Comparison of ENCODE assay signal across 8 cellular contexts in genomic region chr20:62622877-62623487, GRCh38. TPM values are rescaled to one million over a fixed set of nuclear protein-coding genes. Genes with fewer than 3 reads are reported as not detected.
DNase-seq lines count a peak whose midpoint lies in the region; ATAC-seq and TF ChIP-seq lines count a peak whose summit lies in the region.

No MANE protein-coding gene starts in this region.

- no peaks in the 10 kb centered on the region for H3K36me3 Mint-ChIP-seq in naive B cell

- H3K27ac Mint-ChIP-seq in naive B cell = peak overlapping the region; percentile 76 to 97 (median 95)

- ATAC-seq in Right ventricle myocardium inferior = peak; percentile 0
- ATAC-seq in naive B cell (ENCODE audit: low read depth in 2 of 2) = no peak
- no peak for ATAC-seq in left lobe of liver
- no peak for ATAC-seq in GM21515 (IDR thresholded peaks at IDR 0.05; ENCODE audit: unreplicated experiment)

- dilution Hi-C loops in mammary epithelial cell (cut with HindIII; ENCODE audit: low sequenced_read_pairs) = loop anchor here (5.0 kb wide), 1 partner anchor 346 kb away; no protein-coding TSS in a partner anchor

- in situ Hi-C loops in mammary epithelial cell (cut with MboI; ENCODE audit: low sequenced_read_pairs in 2 of 2) = loop anchor here in 1 of 2 donors (25.0 kb wide), 1 partner anchor 236 kb away; the partner anchor contains the start of gene RPS21

- H3K4me1 ChIP-seq in mammary epithelial cell (ENCODE audit: insufficient read depth, low read length) = peaks cover 22% of the 10 kb centered on the region

- H3K27ac ChIP-seq in mammary epithelial cell (ENCODE audit: insufficient read depth, low read depth, low read length) = peak overlapping the region; percentile 87

- no peaks in the 10 kb centered on the region for H3K9me3 ChIP-seq in mammary epithelial cell (replicated peaks; ENCODE audit: insufficient read depth, low read length)

- CTCF ChIA-PET in mammary epithelial cell (lab: Charles Lee; ENCODE audit: low non-redundant PET) = no interaction called here

- H4K20me1 ChIP-seq in mammary epithelial cell (ENCODE audit: insufficient read depth, low read length) = no peaks in the 10 kb centered on the region

- no peaks in the 10 kb centered on the region for H3K9me3 Mint-ChIP-seq in naive B cell

- no peaks in the 10 kb centered on the region for H3K36me3 ChIP-seq in mammary epithelial cell (ENCODE audit: insufficient read depth, low read length)

- peak overlapping the region; percentile 65 for H3K4me2 ChIP-seq in mammary epithelial cell (ENCODE audit: insufficient read depth, low read depth, low read length)

- H2AFZ ChIP-seq in mammary epithelial cell (ENCODE audit: low read depth, low read length) = peak overlapping the region; percentile 84

- no peak for TF ChIP-seq CTCF in mammary epithelial cell (conservative IDR thresholded peaks at IDR 0.05 in 1 of 2, IDR thresholded peaks at IDR 0.05 in 1 of 2; ENCODE audit: extremely low read depth in 1 of 2, insufficient read depth in 1 of 2, low read depth in 1 of 2, low read length in 2 of 2)

- H3K4me3 ChIP-seq in mammary epithelial cell (replicated peaks in 1 of 3; ENCODE audit: insufficient read depth in 1 of 3, low read depth in 2 of 3, low read length in 3 of 3) = no peak overlapping the region

- no TSS peak for BruUV-seq in mammary epithelial cell (replicated peaks; lab: Mats Ljungman, UMichigan)

- H3K4me1 Mint-ChIP-seq in naive B cell = peaks cover 32 to 46% (median 35%) of the 10 kb centered on the region in 3 donors

- H3K27me3 ChIP-seq in mammary epithelial cell (ENCODE audit: insufficient read depth, low read length) = no peaks in the 10 kb centered on the region

- peak overlapping the region; percentile 35 for H3K9ac ChIP-seq in mammary epithelial cell (ENCODE audit: insufficient read depth, low read length)

- WGBS in mammary epithelial cell (ENCODE audit: low coverage, missing lambda C conversion rate) = 85% methylated on average over 16 of the region's 29 CpGs

- H3K4me3 Mint-ChIP-seq in naive B cell = peak overlapping the region; percentile 70 to 92 (median 87)

- no peaks in the 10 kb centered on the region for H3K79me2 ChIP-seq in mammary epithelial cell (ENCODE audit: insufficient read depth, low read length)

- H3K27me3 Mint-ChIP-seq in naive B cell = no peaks in the 10 kb centered on the region

- intact Hi-C loops in Right ventricle myocardium inferior (cut with DNase I) (loop anchor here (5.0 kb wide), 1 partner anchor 169 kb away; no protein-coding TSS in a partner anchor), cardiac septum (cut with DNase I) (no loop called here), mammary epithelial cell (cut with micrococcal nuclease) (no loop called here)

- DNase-seq in Right ventricle myocardium inferior (ENCODE audit: missing footprints) (peak; percentile 63), cardiac septum (ENCODE audit: low spot score) (no peak), mammary epithelial cell (no peak), naive B cell (no peak), SHP77 (lab: John Stamatoyannopoulos, UW) (no peak), left lobe of liver (ENCODE audit: low spot score) (no peak), T-helper 9 cell (no peak)

RNA-seq across cellular contexts. Expression of gene SLCO4A1, which starts 19.3 kb away (rescaled TPM):
- 15.5 TPM for total RNA-seq in Right ventricle myocardium inferior
- total RNA-seq in cardiac septum = 10.8 TPM
- under 1 TPM; 0.17 to 0.33 TPM for total RNA-seq in mammary epithelial cell
- 0.99 TPM for polyA plus RNA-seq in mammary epithelial cell
- 1.3 TPM for polyA minus RNA-seq in mammary epithelial cell
- 1 to 10 TPM in 3 of 6 donors, under 1 TPM in 3; 0.29 to 4.6 (median 0.91) TPM for polyA plus RNA-seq in naive B cell (ENCODE audit: low read depth in 6 of 6)
- total RNA-seq in left lobe of liver = 1.7 TPM
